In genomic region chr7:17339952-17340351, GRCh38 we compare ENCODE assay signal across 19 cellular contexts.
"Had no signal": no experiment of that assay in that cellular context is flagged by ENCODE, and none has a peak within 500 bp of the region (broad histone marks: within the 10 kb centered on the region; RNA-seq: fewer than 3 reads in every experiment).

No MANE protein-coding gene starts in this region.

- H3K27me3 ChIP-seq: brain microvascular endothelial cell, right lobe of liver, spleen, thyroid gland, vagina had no signal

- ATAC-seq: activated T-cell treated with anti-CD3 and anti-CD28 coated beads, Interleukin-2, amount 50 U/mL, for 72 hours had no signal

- H3K4me1 ChIP-seq: prostate gland had no signal

- H3K4me3 ChIP-seq: prostate gland, right lobe of liver, spleen, thyroid gland, vagina had no signal

- H3K9me3 ChIP-seq: prostate gland, right lobe of liver, thyroid gland, vagina had no signal

- DNase-seq: activated CD4-positive, alpha-beta T cell treated with anti-CD3 and anti-CD28 coated beads, Interleukin-2, amount 10 ng/mL, durations not matched to agents 7 days and 5 days; activated CD8-positive, alpha-beta memory T cell treated with anti-CD3 and anti-CD28 coated beads, Interleukin-2, amount 50 U/mL, for 48 hours; activated gamma-delta T cell; activated naive CD8-positive, alpha-beta T cell treated with anti-CD3 and anti-CD28 coated beads for 36 hours; activated T-cell treated with anti-CD3 and anti-CD28 coated beads, Interleukin-2, amount 50 U/mL, for 72 hours; amygdala; brain microvascular endothelial cell; cerebellar nuclear complex; effector memory CD4-positive, alpha-beta T cell; head of caudate nucleus; left cardiac atrium; occipital lobe; right lobe of liver; spleen; stimulated activated CD4-positive, alpha-beta T cell treated with anti-CD3 and anti-CD28 coated beads, Interleukin-1b, Interleukin-23, amount 100 ng/mL, for 48 hours; SW 1271; thyroid gland had no signal

- H3K36me3 ChIP-seq: prostate gland had no signal

- H3K27ac ChIP-seq: brain microvascular endothelial cell, prostate gland, right lobe of liver, spleen, thyroid gland, vagina had no signal
